16 cellular contexts compared by ENCODE assay signal in the genomic region with DNA sequence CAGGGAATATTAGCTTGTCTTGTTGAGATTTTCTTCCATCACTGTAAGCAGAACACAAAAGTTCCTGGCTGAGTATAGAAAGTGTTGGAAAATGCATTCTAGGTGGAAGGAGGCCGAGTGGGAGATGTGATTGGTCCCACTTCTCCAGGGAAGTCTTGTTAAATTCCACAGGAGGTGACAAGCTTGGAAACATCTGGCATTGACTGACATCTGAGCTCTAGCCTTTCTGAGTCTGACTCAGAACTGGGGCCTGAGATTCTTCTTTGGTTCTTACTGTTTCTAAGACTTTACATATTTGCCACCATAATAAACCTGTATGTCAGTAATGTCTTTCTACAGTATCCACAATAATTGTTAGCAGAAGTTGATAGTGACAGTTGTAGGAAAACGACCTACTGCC.
DNase-seq lines count a peak whose midpoint lies in the region; ATAC-seq and TF ChIP-seq lines count a peak whose summit lies in the region.
"Had no signal": no experiment of that assay in that cellular context is flagged by ENCODE, and none has a peak within 500 bp of the region (broad histone marks: within the 10 kb centered on the region; RNA-seq: fewer than 3 reads in every experiment).

No MANE protein-coding gene starts in this region.

- H2BK120ac ChIP-seq in mesendoderm (ENCODE audit: low read depth, low read length): no peak overlapping the region

- H3F3A ChIP-seq in GM23248 (ENCODE audit: insufficient read depth) (peaks cover 87% of the 10 kb centered on the region), SK-N-SH (replicated peaks; ENCODE audit: insufficient read depth) (no peaks in the 10 kb centered on the region)

- POLR2A ChIA-PET in activated CD4-positive, alpha-beta T cell treated with anti-CD3 and anti-CD28 coated beads for 36 hours (lab: Charles Lee): no interaction called here
- POLR2A ChIA-PET in SK-N-SH (lab: Yijun Ruan, JAX): interaction anchor here (0.6 kb wide), 1 partner anchor 100 kb away, joined by 3 read pairs; no protein-coding TSS in a partner anchor

- H3K4me1 Mint-ChIP-seq in activated CD4-positive, alpha-beta T cell treated with anti-CD3 and anti-CD28 coated beads for 36 hours: no peaks in the 10 kb centered on the region
- H3K4me1 Mint-ChIP-seq: CD14-positive monocyte had no signal

- no peak overlapping the region for H4K8ac ChIP-seq in mesendoderm (ENCODE audit: low read depth, low read length)

- TF ChIP-seq RAD21 in SK-N-SH (IDR thresholded peaks at IDR 0.05; ENCODE audit: low read length): no peak

- no peaks in the 10 kb centered on the region for H3K9me2 ChIP-seq in GM23248 (ENCODE audit: insufficient read depth)
- H3K9me2 ChIP-seq in SK-N-SH: no peaks in the 10 kb centered on the region

- H2BK5ac ChIP-seq in mesendoderm (ENCODE audit: low read length): no peak overlapping the region

- no peak overlapping the region for H2AK5ac ChIP-seq in mesendoderm (ENCODE audit: low read length)

- intact Hi-C loops in activated CD4-positive, alpha-beta T cell treated with anti-CD3 and anti-CD28 coated beads for 36 hours (cut with DNase I, micrococcal nuclease): no loop called here

- peaks cover 23% of the 10 kb centered on the region for H3K27me3 Mint-ChIP-seq in activated CD4-positive, alpha-beta T cell treated with anti-CD3 and anti-CD28 coated beads for 36 hours

- H3K4me2 ChIP-seq in GM23248 (ENCODE audit: unreplicated experiment) (no peak overlapping the region), mesendoderm (ENCODE audit: low read length) (no peak overlapping the region), SK-N-SH (no peak overlapping the region)
- H3K4me2 ChIP-seq: A549 had no signal

- in situ Hi-C loops in GM23248 (cut with MboI): loop anchor here (10.0 kb wide), 1 partner anchor 201 kb away; no protein-coding TSS in a partner anchor

- H3K9me3 Mint-ChIP-seq in activated CD4-positive, alpha-beta T cell treated with anti-CD3 and anti-CD28 coated beads for 36 hours (ENCODE audit: low read depth): no peaks in the 10 kb centered on the region
- H3K9me3 Mint-ChIP-seq: CD14-positive monocyte; CD8-positive, alpha-beta T cell; HFFc6 had no signal

- CTCF ChIA-PET in activated CD4-positive, alpha-beta T cell treated with anti-CD3 and anti-CD28 coated beads for 36 hours (lab: Charles Lee): interaction anchor here (1.0 to 4.5 kb wide), 5 partner anchors 10 to 137 kb away, joined by 3 to 31 read pairs (median 3); no protein-coding TSS in a partner anchor
- CTCF ChIA-PET in SK-N-SH (lab: Yijun Ruan, JAX): interaction anchor here (0.6 to 3.1 kb wide), 6 partner anchors 10 to 1762 kb away, joined by 3 to 24 read pairs (median 4); no protein-coding TSS in a partner anchor

- H3K27ac Mint-ChIP-seq in activated CD4-positive, alpha-beta T cell treated with anti-CD3 and anti-CD28 coated beads for 36 hours: no peak overlapping the region
- H3K27ac Mint-ChIP-seq: CD14-positive monocyte; CD8-positive, alpha-beta T cell; HFFc6 had no signal

- 0 out of 2 replicates have a peak overlapping the region, but pooled peaks have one; percentile 7 for H3K27ac ChIP-seq in GM23248
- peak overlapping the region; percentile 1 for H3K27ac ChIP-seq in subcutaneous abdominal adipose tissue (ENCODE audit: low read depth, low read length)
- H3K27ac ChIP-seq in mesendoderm (ENCODE audit: low read depth, low read length): no peak overlapping the region
- H3K27ac ChIP-seq in SK-N-SH (ENCODE audit: low read depth in 2 of 2, low read length in 1 of 2): no peak overlapping the region
- H3K27ac ChIP-seq: A549 had no signal

- H3K4ac ChIP-seq in mesendoderm (ENCODE audit: low read depth, low read length): no peak overlapping the region

- H3K18ac ChIP-seq in mesendoderm (ENCODE audit: low read length): no peak overlapping the region

- no peak for ATAC-seq in activated CD4-positive, alpha-beta T cell treated with anti-CD3 and anti-CD28 coated beads for 36 hours
- ATAC-seq: A549; CD8-positive, alpha-beta T cell had no signal

- H3K4me3 ChIP-seq in GM23248 (no peak overlapping the region), adipocyte (ENCODE audit: low read length) (no peak overlapping the region), subcutaneous abdominal adipose tissue (ENCODE audit: low read depth in 1 of 5, low read length in 5 of 5) (no peak overlapping the region), mesendoderm (ENCODE audit: low read length) (no peak overlapping the region), SK-N-SH (ENCODE audit: low read depth in 2 of 2, low read length in 1 of 2) (no peak overlapping the region)
- H3K4me3 ChIP-seq: A549 had no signal

- no peak overlapping the region for H3K23ac ChIP-seq in mesendoderm (ENCODE audit: low read length)

- no peak overlapping the region for H4K5ac ChIP-seq in mesendoderm (ENCODE audit: low read length)

- H2BK15ac ChIP-seq in mesendoderm (replicated peaks; ENCODE audit: low read depth): no peak overlapping the region

- H3K9ac ChIP-seq in GM23248 (no peak overlapping the region), adipocyte (ENCODE audit: low read length) (no peak overlapping the region), subcutaneous abdominal adipose tissue (ENCODE audit: low read length in 5 of 5) (peak overlapping the region in 1 of 5 donors; percentile 4), mesendoderm (ENCODE audit: low read length) (no peak overlapping the region), SK-N-SH (no peak overlapping the region)

- H3K27me3 ChIP-seq in GM23248 (replicated peaks; ENCODE audit: insufficient read depth): no peaks in the 10 kb centered on the region
- no peaks in the 10 kb centered on the region for H3K27me3 ChIP-seq in adipocyte (replicated peaks; ENCODE audit: control insufficient read depth, insufficient read depth, low read length)
- H3K27me3 ChIP-seq in subcutaneous abdominal adipose tissue (ENCODE audit: control insufficient read depth in 5 of 5, insufficient read depth in 4 of 5, low read length in 5 of 5): no peaks in the 10 kb centered on the region
- no peaks in the 10 kb centered on the region for H3K27me3 ChIP-seq in mesendoderm (ENCODE audit: insufficient read depth, low read length, poor library complexity)
- no peaks in the 10 kb centered on the region for H3K27me3 ChIP-seq in SK-N-SH (ENCODE audit: insufficient read depth)

- H3K79me2 ChIP-seq in GM23248 (ENCODE audit: insufficient read depth): peaks cover 3% of the 10 kb centered on the region; the same call in 1 of the 2 replicates
- no peaks in the 10 kb centered on the region for H3K79me2 ChIP-seq in mesendoderm (ENCODE audit: control insufficient read depth, insufficient read depth, low read length)
- no peaks in the 10 kb centered on the region for H3K79me2 ChIP-seq in SK-N-SH (ENCODE audit: insufficient read depth)

- H3K4me1 ChIP-seq in GM23248 (ENCODE audit: insufficient read depth) (no peaks in the 10 kb centered on the region), adipocyte (ENCODE audit: control insufficient read depth, insufficient read depth, low read length) (no peaks in the 10 kb centered on the region), subcutaneous abdominal adipose tissue (ENCODE audit: control insufficient read depth in 5 of 5, insufficient read depth in 5 of 5, low read length in 5 of 5) (no peaks in the 10 kb centered on the region), mesendoderm (ENCODE audit: control insufficient read depth, low read depth, low read length) (no peaks in the 10 kb centered on the region), SK-N-SH (ENCODE audit: control insufficient read depth in 1 of 2, insufficient read depth in 2 of 2, low read depth in 1 of 2, low read length in 1 of 2) (no peaks in the 10 kb centered on the region)
- H3K4me1 ChIP-seq: A549 had no signal

- H3K9me3 ChIP-seq in GM23248 (ENCODE audit: low read depth): no peaks in the 10 kb centered on the region
- H3K9me3 ChIP-seq in adipocyte (ENCODE audit: control insufficient read depth, low read length): no peaks in the 10 kb centered on the region
- no peaks in the 10 kb centered on the region for H3K9me3 ChIP-seq in subcutaneous abdominal adipose tissue (ENCODE audit: control insufficient read depth in 5 of 5, low read length in 5 of 5)
- H3K9me3 ChIP-seq in SK-N-SH: no peaks in the 10 kb centered on the region
- H3K9me3 ChIP-seq: A549 had no signal

- no peak for DNase-seq in GM23248
- DNase-seq in adipocyte (ENCODE audit: low read depth): peak; percentile 23
- peak; percentile 40 for DNase-seq in fibroblast of peridontal ligament (ENCODE audit: extremely low read depth)
- no peak for DNase-seq in mesendoderm
- DNase-seq in activated CD4-positive, alpha-beta T cell treated with anti-CD3 and anti-CD28 coated beads for 36 hours: no peak
- no peak for DNase-seq in SK-N-SH
- DNase-seq: CD8-positive, alpha-beta T cell; COR-L47; DMS153; DMS79 treated with DMSO at 0.1 percent for 48 hours; GDM1; HCEC 1CT; HFFc6 had no signal

- TF ChIP-seq CTCF in SK-N-SH (IDR thresholded peaks at IDR 0.05): no peak

- no peak for TF ChIP-seq EP300 in SK-N-SH (IDR thresholded peaks at IDR 0.05; ENCODE audit: borderline replicate concordance in 1 of 2, low read depth in 1 of 2, low read length in 1 of 2)

- H2AFZ ChIP-seq in GM23248 (no peak overlapping the region), SK-N-SH (ENCODE audit: low read depth) (no peak overlapping the region)

- no peak overlapping the region for H3K56ac ChIP-seq in mesendoderm (ENCODE audit: low read length)

- H3K36me3 Mint-ChIP-seq in activated CD4-positive, alpha-beta T cell treated with anti-CD3 and anti-CD28 coated beads for 36 hours (ENCODE audit: low read depth): no peaks in the 10 kb centered on the region
- H3K36me3 Mint-ChIP-seq: CD14-positive monocyte; CD8-positive, alpha-beta T cell had no signal

- 19 to 28% methylated on average over 2 of the region's 2 CpGs for WGBS in GM23248 (ENCODE audit: low coverage in 1 of 2, low lambda C conversion rate in 2 of 2, missing lambda C conversion rate in 2 of 2), 2 experiments
- WGBS in mesendoderm (ENCODE audit: extremely low coverage, insufficient coverage, low lambda C conversion rate): no CpG with 5 or more reads among the region's 2 CpGs
- 64% methylated on average over 2 of the region's 2 CpGs for WGBS in SK-N-SH (ENCODE audit: low lambda C conversion rate)

- no peaks in the 10 kb centered on the region for H3K79me1 ChIP-seq in mesendoderm (ENCODE audit: low read length)

- H3K4me3 Mint-ChIP-seq in activated CD4-positive, alpha-beta T cell treated with anti-CD3 and anti-CD28 coated beads for 36 hours: no peak overlapping the region
- H3K4me3 Mint-ChIP-seq: CD14-positive monocyte; CD8-positive, alpha-beta T cell; HFFc6 had no signal

- H3K36me3 ChIP-seq in GM23248 (ENCODE audit: low read depth) (peaks cover 97% of the 10 kb centered on the region), adipocyte (ENCODE audit: control insufficient read depth, insufficient read depth, low read length, severe bottlenecking) (peaks cover 99% of the 10 kb centered on the region), subcutaneous abdominal adipose tissue (ENCODE audit: control insufficient read depth in 5 of 5, insufficient read depth in 5 of 5, low read length in 5 of 5) (peaks cover 76 to 99% (median 96%) of the 10 kb centered on the region in 5 donors), mesendoderm (ENCODE audit: control insufficient read depth, insufficient read depth, low read length) (no peaks in the 10 kb centered on the region), SK-N-SH (replicated peaks in 1 of 2; ENCODE audit: control insufficient read depth in 1 of 2, insufficient read depth in 2 of 2, low read length in 1 of 2) (peaks cover 0 to 18% of the 10 kb centered on the region in 2 experiments)

- H4K20me1 ChIP-seq in GM23248 (ENCODE audit: insufficient read depth) (no peaks in the 10 kb centered on the region), SK-N-SH (ENCODE audit: insufficient read depth) (no peaks in the 10 kb centered on the region)

Comparison
In these comparisons a context has a peak if more than half of its experiments do, and no peak if none do; other contexts are left out.
1. DNase-seq: peak in adipocyte (single experiment) and fibroblast of peridontal ligament (single experiment); none in GM23248 (single experiment), mesendoderm (single experiment), activated CD4-positive, alpha-beta T cell treated with anti-CD3 and anti-CD28 coated beads for 36 hours (single experiment) and SK-N-SH (single experiment).
2. H3K27ac ChIP-seq: peak in GM23248 (single experiment) and subcutaneous abdominal adipose tissue (single experiment); none in mesendoderm (single experiment) and SK-N-SH (0 of 2).